ENCODE assay signal across 11 cellular contexts in the genomic region with DNA sequence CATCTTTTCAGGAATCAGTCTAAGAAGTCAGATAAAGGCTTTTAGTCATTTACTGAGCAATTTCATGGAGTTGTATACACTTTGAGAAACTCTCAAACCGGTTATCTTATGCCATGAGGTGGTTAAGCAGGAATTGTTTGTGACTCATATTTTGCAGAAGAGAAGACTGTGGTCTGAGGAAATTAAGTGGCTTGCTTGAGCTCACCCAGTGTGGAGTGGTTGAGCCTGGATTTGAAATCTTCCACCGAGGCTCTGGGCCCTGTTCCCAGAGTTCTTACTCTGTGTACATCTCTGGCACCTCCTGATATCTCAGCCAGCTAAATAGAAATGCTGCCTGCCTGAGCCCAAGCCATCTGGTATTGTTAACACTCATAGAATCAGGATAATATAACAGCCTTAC. TPM values are rescaled to one million over a fixed set of nuclear protein-coding genes. Genes with fewer than 3 reads are reported as not detected.
A peak's percentile ranks its signal among the peaks of the same experiment; 100 is the strongest.
DNase-seq lines count a peak whose midpoint lies in the region; ATAC-seq and TF ChIP-seq lines count a peak whose summit lies in the region.
"Had no signal": no experiment of that assay in that cellular context is flagged by ENCODE, and none has a peak within 500 bp of the region (broad histone marks: within the 10 kb centered on the region; RNA-seq: fewer than 3 reads in every experiment).

No MANE protein-coding gene starts in this region.

- H3K36me3 Mint-ChIP-seq in Calu3 (ENCODE audit: insufficient read depth, unreplicated experiment) = no peaks in the 10 kb centered on the region
- no peaks in the 10 kb centered on the region for H3K36me3 Mint-ChIP-seq in Caco-2 (ENCODE audit: insufficient read depth, unreplicated experiment)

- BruUV-seq in Calu3 (replicated peaks; lab: Mats Ljungman, UMichigan) = no TSS peak
- no TSS peak for BruUV-seq in Caco-2 (replicated peaks; lab: Mats Ljungman, UMichigan)

- CTCF ChIA-PET in Calu3 (lab: Charles Lee) = no interaction called here
- CTCF ChIA-PET in Caco-2 (lab: Charles Lee) = no interaction called here

- H3K27me3 ChIP-seq in Caco-2 (replicated peaks; ENCODE audit: control insufficient read depth, insufficient read depth, low read length) = no peaks in the 10 kb centered on the region

- POLR2A ChIA-PET in Caco-2 (lab: Charles Lee) = interaction anchor here (1.0 kb wide), 1 partner anchor 17 kb away, joined by 3 read pairs; no protein-coding TSS in a partner anchor

- H3K27ac Mint-ChIP-seq in Calu3 (ENCODE audit: unreplicated experiment) (no peak overlapping the region), Caco-2 (ENCODE audit: unreplicated experiment) (no peak overlapping the region)
- H3K27ac Mint-ChIP-seq: activated B cell treated with CpG ODN at 0.5 μM for 24 hours had no signal

- no peak overlapping the region for H3K4me3 Mint-ChIP-seq in Calu3 (ENCODE audit: low read depth, unreplicated experiment)
- H3K4me3 Mint-ChIP-seq in Caco-2 (ENCODE audit: unreplicated experiment) = no peak overlapping the region
- H3K4me3 Mint-ChIP-seq: activated B cell treated with CpG ODN at 0.5 μM for 24 hours had no signal

- H3K4me3 ChIP-seq in Caco-2 (ENCODE audit: low read depth, low read length) = no peak overlapping the region
- H3K4me3 ChIP-seq: GM12878, thoracic aorta had no signal

- H3K4me1 ChIP-seq in Caco-2 = no peaks in the 10 kb centered on the region

- H3K9me3 Mint-ChIP-seq in Calu3 (ENCODE audit: low read depth, unreplicated experiment) = no peaks in the 10 kb centered on the region
- H3K9me3 Mint-ChIP-seq in Caco-2 (ENCODE audit: unreplicated experiment) = no peaks in the 10 kb centered on the region
- H3K9me3 Mint-ChIP-seq: activated B cell treated with CpG ODN at 0.5 μM for 24 hours had no signal

- H3K4me1 Mint-ChIP-seq in Calu3 (ENCODE audit: low read depth, unreplicated experiment) (no peaks in the 10 kb centered on the region), Caco-2 (ENCODE audit: low read depth, unreplicated experiment) (peaks cover 7% of the 10 kb centered on the region)

- peak; percentile 41 for ATAC-seq in omental fat pad (ENCODE audit: low FRiP score)
- no peak for ATAC-seq in GM18868 (IDR thresholded peaks at IDR 0.05; ENCODE audit: unreplicated experiment)
- ATAC-seq: GM12878 had no signal

- intact Hi-C loops in Calu3 (cut with micrococcal nuclease; ENCODE audit: unreplicated experiment) (no loop called here), Caco-2 (cut with micrococcal nuclease; ENCODE audit: unreplicated experiment) (no loop called here)

- H3K27me3 Mint-ChIP-seq in Calu3 (ENCODE audit: unreplicated experiment) (no peaks in the 10 kb centered on the region), Caco-2 (ENCODE audit: insufficient read depth, unreplicated experiment) (no peaks in the 10 kb centered on the region)
- H3K27me3 Mint-ChIP-seq: activated B cell treated with CpG ODN at 0.5 μM for 24 hours had no signal

- no peaks in the 10 kb centered on the region for H3K9me3 ChIP-seq in Caco-2
- H3K9me3 ChIP-seq: thoracic aorta had no signal

- peak; percentile 13 for DNase-seq in Calu3
- DNase-seq in MV-4-11 (lab: John Stamatoyannopoulos, UW) = peak; percentile 71
- peak; percentile 74 for DNase-seq in dedifferentiated amniotic fluid mesenchymal stem cell (ENCODE audit: extremely low spot score)
- DNase-seq in omental fat pad (ENCODE audit: low spot score) = no peak
- DNase-seq in Caco-2 = no peak
- DNase-seq in 8988T = no peak
- no peak for DNase-seq in NCI-H1092 treated with DMSO at 0.1 percent for 48 hours (lab: John Stamatoyannopoulos, UW)
- DNase-seq: activated B cell treated with CpG ODN at 0.5 μM for 24 hours had no signal

- H3K36me3 ChIP-seq in Caco-2 (ENCODE audit: control insufficient read depth, insufficient read depth, low read length) = no peaks in the 10 kb centered on the region
- H3K36me3 ChIP-seq: thoracic aorta had no signal

- no peak for TF ChIP-seq CTCF in Calu3 (IDR thresholded peaks at IDR 0.05; ENCODE audit: unreplicated experiment)
- TF ChIP-seq CTCF in omental fat pad (IDR thresholded peaks at IDR 0.05) = no peak
- no peak for TF ChIP-seq CTCF in Caco-2 (IDR thresholded peaks at IDR 0.05; ENCODE audit: insufficient read depth in 1 of 2, low read depth in 1 of 2, low read length in 1 of 2, severe bottlenecking in 1 of 2, unreplicated experiment in 1 of 2)

RNA-seq across cellular contexts. Expression of a gene that starts 37.8 kb away (rescaled TPM):
- total RNA-seq in Calu3 (2022) (28.3 and 35.1 TPM in 2 replicates), omental fat pad (100 to 1,000 TPM; 148 to 323 (median 179) TPM), Caco-2 (2022) (35.8 and 40.4 TPM in 2 replicates)

Comparison
In these comparisons a context has a peak if more than half of its experiments do, and no peak if none do; other contexts are left out.
1. DNase-seq: peak in Calu3 (single experiment), MV-4-11 (single experiment) and dedifferentiated amniotic fluid mesenchymal stem cell (single experiment); none in omental fat pad (single experiment), Caco-2 (0 of 2), 8988T (single experiment) and NCI-H1092 treated with DMSO at 0.1 percent for 48 hours (single experiment).